In genomic region chr3:39065197-39065596, GRCh38 we compare ENCODE assay signal across 7 cellular contexts. TPM values are rescaled to one million over a fixed set of nuclear protein-coding genes. Genes with fewer than 3 reads are reported as not detected.
DNase-seq lines count a peak whose midpoint lies in the region; ATAC-seq, FAIRE-seq and TF ChIP-seq lines count a peak whose summit lies in the region.

No MANE protein-coding gene starts in this region.

- no peak overlapping the region for H3K56ac ChIP-seq in H1 (replicated peaks; ENCODE audit: insufficient read length, low read depth, low read length)

- TF ChIP-seq CTCF in RWPE1 (conservative IDR thresholded peaks at IDR 0.05; ENCODE audit: low read depth) (0 out of 2 replicates have a peak, but pooled peaks have one; percentile 15), H1 (IDR thresholded peaks at IDR 0.05; ENCODE audit: control extremely low read depth in 1 of 3, insufficient read depth in 1 of 3, low read depth in 1 of 3, low read length in 3 of 3) (peak; percentile 59 to 72 (median 61)), parathyroid adenoma (IDR thresholded peaks at IDR 0.05) (no peak), spleen (IDR thresholded peaks at IDR 0.05 in 8 of 11, conservative IDR thresholded peaks at IDR 0.05 in 3 of 11) (peak in 5 of 11 experiments; percentile 10 to 47 (median 26))

- H4K20me1 ChIP-seq in H1 (replicated peaks in 1 of 2; ENCODE audit: control insufficient read depth in 1 of 2, insufficient read depth in 2 of 2, low read length in 2 of 2): peaks cover 0 to 2% of the 10 kb centered on the region in 2 experiments

- peak; percentile 57 for DNase-seq in ELF-1 (ENCODE audit: low read depth, low spot score)
- peak; percentile 1 for DNase-seq in RWPE1 (ENCODE audit: low spot score)
- DNase-seq in H1 (ENCODE audit: low read depth in 1 of 2, low spot score in 2 of 2): peak in 1 of 2 experiments; percentile 33
- DNase-seq in spleen: no peak

- no peak overlapping the region for H3K4ac ChIP-seq in H1 (replicated peaks; ENCODE audit: insufficient read length, low read depth, low read length)

- H2BK12ac ChIP-seq in H1 (ENCODE audit: low read depth, low read length): no peak overlapping the region

- peaks cover 2% of the 10 kb centered on the region for H3K79me1 ChIP-seq in H1 (ENCODE audit: low read depth, low read length)

- TF ChIP-seq RAD21 in H1 (IDR thresholded peaks at IDR 0.05 in 1 of 2, conservative IDR thresholded peaks at IDR 0.05 in 1 of 2; ENCODE audit: low read depth in 2 of 2, low read length in 2 of 2): peak; percentile 35 to 40; a peak in 3 of 4 replicates

- H4K8ac ChIP-seq in H1 (ENCODE audit: extremely low read depth, insufficient read depth, low read length): no peak overlapping the region

- no peak overlapping the region for H3K9ac ChIP-seq in H1 (replicated peaks in 1 of 4; ENCODE audit: extremely low read depth in 1 of 4, low read depth in 3 of 4, low read length in 3 of 4)
- no peak overlapping the region for H3K9ac ChIP-seq in parathyroid adenoma

- TF ChIP-seq EP300 in H1 (IDR thresholded peaks at IDR 0.05; ENCODE audit: borderline replicate concordance in 1 of 2, low read depth in 2 of 2, low read length in 2 of 2): no peak

- no peak overlapping the region for H3K14ac ChIP-seq in H1 (ENCODE audit: insufficient read length)

- H3K36me3 ChIP-seq in H1 (ENCODE audit: control insufficient read depth in 2 of 4, insufficient read depth in 4 of 4, low read length in 3 of 4) (peaks cover 0 to 39% (median 17%) of the 10 kb centered on the region in 4 experiments; a peak in 5 of 8 replicates), parathyroid adenoma (ENCODE audit: control insufficient read depth, insufficient read depth, low read length) (no peaks in the 10 kb centered on the region), spleen (peaks cover 0 to 76% (median 40%) of the 10 kb centered on the region in 6 donors)

- no peak overlapping the region for H2AFZ ChIP-seq in H1 (ENCODE audit: low read length)
- no peak overlapping the region for H2AFZ ChIP-seq in parathyroid adenoma

- peak; percentile 65 for ATAC-seq in GM19324 (IDR thresholded peaks at IDR 0.05; ENCODE audit: low FRiP score, unreplicated experiment)
- peak; percentile 88 for ATAC-seq in HG03108 (IDR thresholded peaks at IDR 0.05; ENCODE audit: unreplicated experiment)

- H2BK5ac ChIP-seq in H1 (ENCODE audit: low read depth, low read length): no peak overlapping the region

- 55% methylated on average over 1 of the region's 1 CpG; no CpG with 5 or more reads in 1 of the 2 experiments for WGBS in H1 (ENCODE audit: extremely low coverage in 1 of 2, insufficient coverage in 1 of 2, insufficient read length in 1 of 2, insufficient replicate concordance in 2 of 2, low coverage in 1 of 2, low lambda C conversion rate in 2 of 2, missing lambda C conversion rate in 1 of 2), 2 experiments
- 4 to 20% (median 15%) methylated on average over 1 of the region's 1 CpG for WGBS in spleen, 5 donors

- no peak overlapping the region for H3K23ac ChIP-seq in H1 (ENCODE audit: insufficient read length)

- no peak overlapping the region for H2BK120ac ChIP-seq in H1 (replicated peaks; ENCODE audit: low read depth, low read length)

- no peak overlapping the region for H2BK20ac ChIP-seq in H1 (ENCODE audit: low read length)

- H4K5ac ChIP-seq in H1 (ENCODE audit: insufficient read length, low read depth, low read length): no peak overlapping the region

- H3K18ac ChIP-seq in H1 (ENCODE audit: extremely low read depth, low read length): no peak overlapping the region

- H3K27ac ChIP-seq in RWPE1 (no peak overlapping the region), H1 (ENCODE audit: low read depth, low read length) (no peak overlapping the region), parathyroid adenoma (no peak overlapping the region), spleen (peak overlapping the region in 1 of 8 donors; percentile 13)

- H3K4me1 ChIP-seq in H1 (replicated peaks in 1 of 4; ENCODE audit: control insufficient read depth in 3 of 4, insufficient read depth in 4 of 4, low read length in 3 of 4) (no peaks in the 10 kb centered on the region), parathyroid adenoma (peaks cover 3% of the 10 kb centered on the region), spleen (peaks cover 0 to 9% (median 0%) of the 10 kb centered on the region in 6 donors)

- no peak overlapping the region for H3K4me2 ChIP-seq in H1 (ENCODE audit: insufficient read depth in 1 of 2, low read depth in 2 of 2, low read length in 2 of 2)
- H3K4me2 ChIP-seq in parathyroid adenoma (ENCODE audit: low read length): peak overlapping the region; percentile 9

- TF ChIP-seq POLR2A in H1 (IDR thresholded peaks at IDR 0.05; ENCODE audit: control extremely low read depth in 1 of 2, low read depth in 2 of 2, low read length in 2 of 2) (no peak), spleen (IDR thresholded peaks at IDR 0.05) (no peak)

- POLR2A ChIA-PET in RWPE1 (lab: Yijun Ruan, JAX; ENCODE audit: low non-redundant PET) (interaction anchor here (0.6 kb wide), 1 partner anchor 334 kb away, joined by 4 read pairs; no protein-coding TSS in a partner anchor), H1 (lab: Charles Lee; ENCODE audit: partially characterized antibody) (interaction anchor here (0.9 kb wide), 1 partner anchor 16 kb away, joined by 3 read pairs; no protein-coding TSS in a partner anchor)

- H3K27me3 ChIP-seq in H1 (replicated peaks in 1 of 4; ENCODE audit: control insufficient read depth in 3 of 4, extremely low read depth in 1 of 4, insufficient read depth in 3 of 4, low read length in 3 of 4): no peaks in the 10 kb centered on the region
- no peaks in the 10 kb centered on the region for H3K27me3 ChIP-seq in parathyroid adenoma (ENCODE audit: control insufficient read depth, insufficient read depth, low read length)
- no peaks in the 10 kb centered on the region for H3K27me3 ChIP-seq in spleen (replicated peaks in 1 of 7)

- CTCF ChIA-PET in RWPE1 (lab: Yijun Ruan, JAX): interaction anchor here (0.5 to 0.6 kb wide), 4 partner anchors 23 to 1522 kb away, joined by 3 to 5 read pairs (median 4); no protein-coding TSS in a partner anchor
- CTCF ChIA-PET in H1 (lab: Charles Lee; ENCODE audit: partially characterized antibody): interaction anchor here (0.6 to 1.5 kb wide), 13 partner anchors 9 to 636 kb away, joined by 3 to 5 read pairs (median 3); no protein-coding TSS in a partner anchor

- H3K4me3 ChIP-seq in H1 (ENCODE audit: extremely low read depth in 1 of 4, insufficient read depth in 2 of 4, low read depth in 3 of 4, low read length in 4 of 4): no peak overlapping the region
- no peak overlapping the region for H3K4me3 ChIP-seq in parathyroid adenoma (ENCODE audit: low read depth, low read length)
- H3K4me3 ChIP-seq in spleen: no peak overlapping the region

- H2AK5ac ChIP-seq in H1 (ENCODE audit: low read depth, low read length): no peak overlapping the region

- intact Hi-C loops in spleen (cut with DNase I; ENCODE audit: low total_unique reads): no loop called here

- peaks cover 3 to 37% of the 10 kb centered on the region in 2 experiments; a peak in 2 of 4 replicates for H3K79me2 ChIP-seq in H1 (ENCODE audit: control insufficient read depth in 1 of 2, insufficient read depth in 2 of 2, low read length in 2 of 2)
- no peaks in the 10 kb centered on the region for H3K79me2 ChIP-seq in parathyroid adenoma

- no peak overlapping the region for H4K91ac ChIP-seq in H1 (replicated peaks; ENCODE audit: insufficient read length, low read length)

- FAIRE-seq in H1 (lab: Jason Lieb, UNC): peak; percentile 90

- no peak overlapping the region for H2BK15ac ChIP-seq in H1 (ENCODE audit: low read length)

- H3K9me3 ChIP-seq in H1 (ENCODE audit: insufficient read depth in 2 of 2, low read depth in 1 of 2, low read length in 1 of 2) (no peaks in the 10 kb centered on the region), parathyroid adenoma (ENCODE audit: control insufficient read depth, low read length) (no peaks in the 10 kb centered on the region), spleen (peaks cover 0 to 7% (median 0%) of the 10 kb centered on the region in 8 donors)

- no peaks in the 10 kb centered on the region for H3K23me2 ChIP-seq in H1 (ENCODE audit: low read depth, low read length)

RNA-seq across cellular contexts. Expression of gene WDR48, which starts 13.4 kb away (rescaled TPM):
- total RNA-seq in H1 (2021; fragmentation: NEBNext Ultra II Directional; extraction: Animal tissue kit (Norgen Biotek cat#: 25700)): 47.8 and 54.1 TPM in 2 replicates
- polyA plus RNA-seq in H1 (2011; rRNA removed): 12.3 and 21.2 TPM in 2 replicates
- polyA plus RNA-seq in H1 (2011; cell fraction: cytosol; rRNA removed): 28.2 TPM
- 16.6 TPM for polyA plus RNA-seq in H1 (2011; cell fraction: nucleus; rRNA removed)
- polyA plus RNA-seq in H1 (2012, experiment 1 of 2): 24.9 to 39.7 TPM (median 29.6 TPM) in 4 replicates
- polyA plus RNA-seq in H1 (2012, experiment 2 of 2): 2.8 TPM
- polyA plus RNA-seq in H1 (2013, experiment 1 of 2): 23.5 TPM
- 26.0 TPM for polyA plus RNA-seq in H1 (2013, experiment 2 of 2)
- 38.7 and 68.2 TPM in 2 replicates for polyA minus RNA-seq in H1 (2011; rRNA and poly(A)+ RNA removed)
- polyA minus RNA-seq in H1 (2011; cell fraction: cytosol; rRNA and poly(A)+ RNA removed): 23.0 TPM
- 43.0 TPM for polyA minus RNA-seq in H1 (2011; cell fraction: nucleus; rRNA and poly(A)+ RNA removed)
- total RNA-seq in spleen: 10 to 100 TPM; 32.7 to 45.0 (median 36.9) TPM
- polyA plus RNA-seq in spleen: 10 to 100 TPM; 11.1 to 13.4 (median 12.7) TPM

RNA-seq across cellular contexts. Expression of gene SCN11A, which starts 13.5 kb away (rescaled TPM):
- 0.10 and 0.11 TPM in 2 replicates for total RNA-seq in H1 (2021; fragmentation: NEBNext Ultra II Directional; extraction: Animal tissue kit (Norgen Biotek cat#: 25700))
- polyA plus RNA-seq in H1 (2011; rRNA removed) (0.16 and 0.21 TPM in 2 replicates), spleen (1 to 10 TPM in 2 of 3 donors, under 1 TPM in 1; 0.26 to 2.6 (median 1.5) TPM)
- 0.21 TPM for polyA plus RNA-seq in H1 (2011; cell fraction: cytosol; rRNA removed)
- polyA plus RNA-seq in H1 (2011; cell fraction: nucleus; rRNA removed): 0.54 TPM
- 0.20 to 0.23 TPM (median 0.21 TPM) in 4 replicates for polyA plus RNA-seq in H1 (2012, experiment 1 of 2)
- not detected for polyA plus RNA-seq in H1 (2012, experiment 2 of 2)
- 0.08 TPM for polyA plus RNA-seq in H1 (2013, experiment 1 of 2)
- polyA plus RNA-seq in H1 (2013, experiment 2 of 2): 0.06 TPM
- 0.29 and 0.54 TPM in 2 replicates for polyA minus RNA-seq in H1 (2011; rRNA and poly(A)+ RNA removed)
- polyA minus RNA-seq in H1 (2011; cell fraction: cytosol; rRNA and poly(A)+ RNA removed): not detected
- 1.00 TPM for polyA minus RNA-seq in H1 (2011; cell fraction: nucleus; rRNA and poly(A)+ RNA removed)
- 1 to 10 TPM in 6 of 7 donors, under 1 TPM in 1; 0.65 to 6.0 (median 3.4) TPM for total RNA-seq in spleen

RNA-seq across cellular contexts. Expression of gene GORASP1, which starts 42.2 kb away (rescaled TPM):
- total RNA-seq in H1 (2021; fragmentation: NEBNext Ultra II Directional; extraction: Animal tissue kit (Norgen Biotek cat#: 25700)): 33.4 and 39.3 TPM in 2 replicates
- polyA plus RNA-seq in H1 (2011; rRNA removed): 33.5 and 45.0 TPM in 2 replicates
- 43.9 TPM for polyA plus RNA-seq in H1 (2011; cell fraction: cytosol; rRNA removed)
- 133 TPM for polyA plus RNA-seq in H1 (2011; cell fraction: nucleus; rRNA removed)
- polyA plus RNA-seq in H1 (2012, experiment 1 of 2): 28.9 to 39.2 TPM (median 35.8 TPM) in 4 replicates
- 23.5 TPM for polyA plus RNA-seq in H1 (2012, experiment 2 of 2)
- 17.0 TPM for polyA plus RNA-seq in H1 (2013, experiment 1 of 2)
- polyA plus RNA-seq in H1 (2013, experiment 2 of 2): 15.3 TPM
- polyA minus RNA-seq in H1 (2011; rRNA and poly(A)+ RNA removed): 38.5 and 44.1 TPM in 2 replicates
- polyA minus RNA-seq in H1 (2011; cell fraction: cytosol; rRNA and poly(A)+ RNA removed): 25.0 TPM
- polyA minus RNA-seq in H1 (2011; cell fraction: nucleus; rRNA and poly(A)+ RNA removed): 41.5 TPM
- 10 to 100 TPM; 47.3 to 74.5 (median 65.5) TPM for total RNA-seq in spleen
- polyA plus RNA-seq in spleen: 10 to 100 TPM; 20.6 to 35.5 (median 26.3) TPM

RNA-seq across cellular contexts. Expression of gene TTC21A, which starts 42.3 kb away (rescaled TPM):
- total RNA-seq in H1 (2021; fragmentation: NEBNext Ultra II Directional; extraction: Animal tissue kit (Norgen Biotek cat#: 25700)): 1.7 and 2.8 TPM in 2 replicates
- polyA plus RNA-seq in H1 (2011; rRNA removed) (2.3 and 2.7 TPM in 2 replicates), spleen (10 to 100 TPM; 15.2 to 34.3 (median 18.6) TPM)
- 2.5 TPM for polyA plus RNA-seq in H1 (2011; cell fraction: cytosol; rRNA removed)
- polyA plus RNA-seq in H1 (2011; cell fraction: nucleus; rRNA removed): 16.0 TPM
- polyA plus RNA-seq in H1 (2012, experiment 1 of 2): 2.6 to 3.5 TPM (median 2.9 TPM) in 4 replicates
- 0.34 TPM for polyA plus RNA-seq in H1 (2012, experiment 2 of 2)
- 1.4 TPM for polyA plus RNA-seq in H1 (2013, experiment 1 of 2)
- polyA plus RNA-seq in H1 (2013, experiment 2 of 2): 1.4 TPM
- 2.1 and 2.9 TPM in 2 replicates for polyA minus RNA-seq in H1 (2011; rRNA and poly(A)+ RNA removed)
- polyA minus RNA-seq in H1 (2011; cell fraction: cytosol; rRNA and poly(A)+ RNA removed): 2.6 TPM
- polyA minus RNA-seq in H1 (2011; cell fraction: nucleus; rRNA and poly(A)+ RNA removed): 8.1 TPM
- 10 to 100 TPM; 11.6 to 17.5 (median 13.2) TPM for total RNA-seq in spleen
